Comparison of ENCODE assay signal across 17 cellular contexts in genomic region chr5:124074500-124074899, GRCh38.
DNase-seq lines count a peak whose midpoint lies in the region; ATAC-seq and TF ChIP-seq lines count a peak whose summit lies in the region.
"Had no signal": no experiment of that assay in that cellular context is flagged by ENCODE, and none has a peak within 500 bp of the region (broad histone marks: within the 10 kb centered on the region; RNA-seq: fewer than 3 reads in every experiment).

No MANE protein-coding gene starts in this region.

- H3K9me2 ChIP-seq in DOHH2 (replicated peaks; ENCODE audit: control insufficient read depth, low read length) (no peaks in the 10 kb centered on the region), SU-DHL-6 (replicated peaks; ENCODE audit: insufficient read depth, low read length) (no peaks in the 10 kb centered on the region)

- H3K4me3 ChIP-seq in DOHH2 (ENCODE audit: low read length) (peak overlapping the region; percentile 4; the same call in 1 of the 2 replicates), SU-DHL-6 (ENCODE audit: insufficient read depth, low read length, poor library complexity, severe bottlenecking) (no peak overlapping the region), fibroblast of mammary gland (ENCODE audit: control insufficient read depth, low read depth, low read length) (no peak overlapping the region)
- H3K4me3 ChIP-seq: BLaER1 treated with 17β-estradiol and CSF1 and Interleukin-3, amounts not matched to agents 10 nM and 100 nM; GM23248; HAP-1 had no signal

- peak overlapping the region; percentile 2 for H3K27ac Mint-ChIP-seq in stimulated activated naive B cell treated with anti-CD40 and anti-IgM and Interleukin-4, amounts not matched to agents 10 μg/mL and 1 μg/mL and 100 μg/mL, for 72 hours
- H3K27ac Mint-ChIP-seq: CD8-positive, alpha-beta T cell; IgD-negative memory B cell had no signal

- no peak overlapping the region for H2AFZ ChIP-seq in SU-DHL-6 (ENCODE audit: low read depth, low read length, severe bottlenecking)
- H2AFZ ChIP-seq: GM23248 had no signal

- intact Hi-C loops in posterior vena cava (cut with DNase I) = no loop called here

- H3K9me3 ChIP-seq in DOHH2 (ENCODE audit: control insufficient read depth, insufficient read depth, low read length) = no peaks in the 10 kb centered on the region
- no peaks in the 10 kb centered on the region for H3K9me3 ChIP-seq in SU-DHL-6 (ENCODE audit: insufficient read depth, low read length)
- H3K9me3 ChIP-seq: HAP-1 had no signal

- H3K4me2 ChIP-seq in DOHH2 (ENCODE audit: low read length) (peak overlapping the region; percentile 50), SU-DHL-6 (ENCODE audit: low read depth, low read length, poor library complexity, severe bottlenecking) (peak overlapping the region; percentile 26)
- H3K4me2 ChIP-seq: BLaER1 treated with 17β-estradiol and CSF1 and Interleukin-3, amounts not matched to agents 10 nM and 100 nM had no signal

- H3K4me1 ChIP-seq in DOHH2 (ENCODE audit: control insufficient read depth, low read length) = peaks cover 31% of the 10 kb centered on the region
- H3K4me1 ChIP-seq: BLaER1 treated with 17β-estradiol and CSF1 and Interleukin-3, amounts not matched to agents 10 nM and 100 nM; HAP-1 had no signal

- H3K27me3 Mint-ChIP-seq in stimulated activated naive B cell treated with anti-CD40 and anti-IgM and Interleukin-4, amounts not matched to agents 10 μg/mL and 1 μg/mL and 100 μg/mL, for 72 hours = no peaks in the 10 kb centered on the region

- no peak for TF ChIP-seq CTCF in DOHH2 (IDR thresholded peaks at IDR 0.05; ENCODE audit: low read depth, low read length, poor library complexity, severe bottlenecking)
- no peak for TF ChIP-seq CTCF in SU-DHL-6 (IDR thresholded peaks at IDR 0.05; ENCODE audit: insufficient read depth, low read length, poor library complexity, severe bottlenecking)
- TF ChIP-seq CTCF in fibroblast of mammary gland (conservative IDR thresholded peaks at IDR 0.05; ENCODE audit: control insufficient read depth, insufficient read depth, low read depth, low read length) = no peak

- peaks cover 13 to 25% of the 10 kb centered on the region in 2 donors for H3K4me1 Mint-ChIP-seq in stimulated activated naive B cell treated with anti-CD40 and anti-IgM and Interleukin-4, amounts not matched to agents 10 μg/mL and 1 μg/mL and 100 μg/mL, for 72 hours

- no peaks in the 10 kb centered on the region for H3K79me2 ChIP-seq in DOHH2 (ENCODE audit: control insufficient read depth, low read length)
- H3K79me2 ChIP-seq in SU-DHL-6 (ENCODE audit: insufficient read depth, low read length) = no peaks in the 10 kb centered on the region

- peak; percentile 11 for DNase-seq in fibroblast of mammary gland (ENCODE audit: low read depth)
- no peak for DNase-seq in stimulated activated naive B cell treated with anti-CD40 and anti-IgM and Interleukin-4, amounts not matched to agents 10 μg/mL and 1 μg/mL and 100 μg/mL, for 72 hours
- no peak for DNase-seq in ecto neural progenitor cell (ENCODE audit: low spot score)
- no peak for DNase-seq in posterior vena cava (ENCODE audit: low spot score)
- DNase-seq: 8988T; Calu3; CD8-positive, alpha-beta T cell; DMS79 treated with DMSO at 0.1 percent for 48 hours; EL; GM23248 had no signal

- H3K36me3 ChIP-seq in DOHH2 (ENCODE audit: control insufficient read depth, low read length) (no peaks in the 10 kb centered on the region), SU-DHL-6 (ENCODE audit: low read length) (0 out of 2 replicates have a peak, but pooled peaks cover 9% of the 10 kb centered on the region)
- H3K36me3 ChIP-seq: BLaER1 treated with 17β-estradiol and CSF1 and Interleukin-3, amounts not matched to agents 10 nM and 100 nM; HAP-1 had no signal

- no peaks in the 10 kb centered on the region for H4K20me1 ChIP-seq in DOHH2 (ENCODE audit: control insufficient read depth, insufficient read depth, low read depth, low read length)
- no peaks in the 10 kb centered on the region for H4K20me1 ChIP-seq in SU-DHL-6 (ENCODE audit: low read depth, low read length)
- H4K20me1 ChIP-seq: BLaER1 treated with 17β-estradiol and CSF1 and Interleukin-3, amounts not matched to agents 10 nM and 100 nM had no signal

- H3K36me3 Mint-ChIP-seq in stimulated activated naive B cell treated with anti-CD40 and anti-IgM and Interleukin-4, amounts not matched to agents 10 μg/mL and 1 μg/mL and 100 μg/mL, for 72 hours = peaks cover 2 to 3% of the 10 kb centered on the region in 2 donors
- H3K36me3 Mint-ChIP-seq: CD8-positive, alpha-beta T cell; IgD-negative memory B cell had no signal

- peaks cover 0 to 7% of the 10 kb centered on the region in 2 donors for H3K9me3 Mint-ChIP-seq in stimulated activated naive B cell treated with anti-CD40 and anti-IgM and Interleukin-4, amounts not matched to agents 10 μg/mL and 1 μg/mL and 100 μg/mL, for 72 hours

- no peak overlapping the region for H3K4me3 Mint-ChIP-seq in stimulated activated naive B cell treated with anti-CD40 and anti-IgM and Interleukin-4, amounts not matched to agents 10 μg/mL and 1 μg/mL and 100 μg/mL, for 72 hours
- H3K4me3 Mint-ChIP-seq: CD8-positive, alpha-beta T cell had no signal

- H3K9ac ChIP-seq in SU-DHL-6 (ENCODE audit: low read length) = no peak overlapping the region
- H3K9ac ChIP-seq: BLaER1 treated with 17β-estradiol and CSF1 and Interleukin-3, amounts not matched to agents 10 nM and 100 nM; GM23248 had no signal

- H3F3A ChIP-seq in DOHH2 (ENCODE audit: control insufficient read depth, insufficient read depth) (no peaks in the 10 kb centered on the region), SU-DHL-6 (ENCODE audit: insufficient read depth) (no peaks in the 10 kb centered on the region)

- H3K27me3 ChIP-seq in DOHH2 (ENCODE audit: control insufficient read depth, low read length) (no peaks in the 10 kb centered on the region), SU-DHL-6 (ENCODE audit: low read length) (no peaks in the 10 kb centered on the region)
- H3K27me3 ChIP-seq: BLaER1 treated with 17β-estradiol and CSF1 and Interleukin-3, amounts not matched to agents 10 nM and 100 nM had no signal

- ATAC-seq in stimulated activated naive B cell treated with anti-CD40 and anti-IgM and Interleukin-4, amounts not matched to agents 10 μg/mL and 1 μg/mL and 100 μg/mL, for 72 hours (replicated peaks) = peak; percentile 42 to 48
- no peak for ATAC-seq in HG03095 (IDR thresholded peaks at IDR 0.05; ENCODE audit: unreplicated experiment)
- ATAC-seq: CD8-positive, alpha-beta T cell; HepG2 had no signal

- H3K27ac ChIP-seq in DOHH2 (ENCODE audit: low read depth, low read length) = peak overlapping the region; percentile 15
- H3K27ac ChIP-seq in SU-DHL-6 (ENCODE audit: low read depth, low read length) = no peak overlapping the region
- H3K27ac ChIP-seq: BLaER1 treated with 17β-estradiol and CSF1 and Interleukin-3, amounts not matched to agents 10 nM and 100 nM; GM23248 had no signal
